ENCODE assay signal across 8 cellular contexts in the genomic region with DNA sequence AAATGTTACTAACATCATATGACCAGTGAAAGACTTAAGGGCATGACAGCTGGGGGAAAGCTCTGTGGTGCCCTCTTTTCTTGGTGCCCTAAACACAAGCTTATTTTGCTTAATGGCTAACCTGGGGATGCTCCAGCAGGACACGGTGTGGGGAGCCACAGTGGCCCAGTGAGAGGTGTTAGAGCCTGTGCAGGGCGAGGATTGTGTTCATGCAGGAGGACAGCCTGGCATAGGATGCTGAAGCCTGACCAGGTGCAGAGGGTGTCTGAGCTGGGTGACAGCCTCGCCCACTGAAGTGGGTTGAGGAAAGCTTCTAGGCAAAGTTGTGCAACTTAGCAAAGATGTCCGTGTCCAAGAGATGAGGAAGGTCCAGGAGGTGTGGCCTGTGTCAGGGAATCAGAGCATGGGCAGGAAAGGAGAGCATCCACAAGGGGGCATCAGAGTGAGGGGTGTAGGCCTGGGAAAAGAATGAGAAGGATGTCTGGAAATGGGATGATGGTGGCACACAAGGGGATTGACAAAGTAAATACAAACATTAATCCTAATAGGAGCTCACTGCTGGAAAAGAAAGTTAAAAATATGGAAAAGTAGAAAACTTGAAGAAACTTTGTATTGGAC. TPM values are rescaled to one million over a fixed set of nuclear protein-coding genes. Genes with fewer than 3 reads are reported as not detected.
DNase-seq lines count a peak whose midpoint lies in the region; ATAC-seq and TF ChIP-seq lines count a peak whose summit lies in the region.

No MANE protein-coding gene starts in this region.

- no peaks in the 10 kb centered on the region for H3K27me3 Mint-ChIP-seq in WTC11 (ENCODE audit: low read depth)
- no peaks in the 10 kb centered on the region for H3K27me3 Mint-ChIP-seq in endodermal cell (ENCODE audit: insufficient read depth)
- H3K27me3 Mint-ChIP-seq in neural progenitor cell (ENCODE audit: insufficient read depth, low read depth): peaks cover 6% of the 10 kb centered on the region

- H3K9me3 Mint-ChIP-seq in WTC11 (peaks cover 4% of the 10 kb centered on the region; the same call in 1 of the 2 replicates), endodermal cell (no peaks in the 10 kb centered on the region), neural progenitor cell (no peaks in the 10 kb centered on the region)

- peak; percentile 18 to 34 for DNase-seq in NCI-H524 (lab: John Stamatoyannopoulos, UW)
- DNase-seq in NCI-H524 treated with DMSO at 0.1 percent for 48 hours (lab: John Stamatoyannopoulos, UW): no peak
- DNase-seq in LNCaP clone FGC (ENCODE audit: low read depth): peak; percentile 27
- DNase-seq in WTC11 (ENCODE audit: low spot score): peak; percentile 78
- DNase-seq in endodermal cell: peak; percentile 91
- DNase-seq in neural progenitor cell (ENCODE audit: low spot score): peak; percentile 54
- no peak for DNase-seq in ureter (ENCODE audit: low spot score)

- H3K27ac Mint-ChIP-seq in WTC11: no peak overlapping the region
- no peak overlapping the region for H3K27ac Mint-ChIP-seq in endodermal cell
- no peak overlapping the region for H3K27ac Mint-ChIP-seq in neural progenitor cell

- 72 to 76% methylated on average over 3 to 4 of the region's 4 CpGs for WGBS in endodermal cell (ENCODE audit: insufficient coverage in 1 of 2, insufficient read length in 1 of 2), 2 experiments

- no peaks in the 10 kb centered on the region for H3K36me3 Mint-ChIP-seq in WTC11
- H3K36me3 Mint-ChIP-seq in endodermal cell (ENCODE audit: low read depth): no peaks in the 10 kb centered on the region
- no peaks in the 10 kb centered on the region for H3K36me3 Mint-ChIP-seq in neural progenitor cell

- no peaks in the 10 kb centered on the region for H4K20me1 ChIP-seq in neural progenitor cell (ENCODE audit: low read depth)

- peak; percentile 96 for ATAC-seq in WTC11
- ATAC-seq in HG03175 (IDR thresholded peaks at IDR 0.05; ENCODE audit: unreplicated experiment): no peak

- H3K9me3 ChIP-seq in endodermal cell (ENCODE audit: control insufficient read depth, low read length) (no peaks in the 10 kb centered on the region), neural progenitor cell (ENCODE audit: low read depth) (no peaks in the 10 kb centered on the region)

- H3K4me1 ChIP-seq in endodermal cell (ENCODE audit: control insufficient read depth, insufficient read depth, low read length): no peaks in the 10 kb centered on the region
- H3K4me1 ChIP-seq in neural progenitor cell: no peaks in the 10 kb centered on the region

- H3K36me3 ChIP-seq in endodermal cell (ENCODE audit: control insufficient read depth, insufficient read depth, low read length): no peaks in the 10 kb centered on the region
- no peaks in the 10 kb centered on the region for H3K36me3 ChIP-seq in neural progenitor cell

- H3K9ac ChIP-seq in endodermal cell (ENCODE audit: extremely low read depth, low read length, poor library complexity, severe bottlenecking) (no peak overlapping the region), neural progenitor cell (no peak overlapping the region)

- H3F3A ChIP-seq in neural progenitor cell (ENCODE audit: low read depth): no peaks in the 10 kb centered on the region

- H3K79me2 ChIP-seq in neural progenitor cell (ENCODE audit: low read depth): no peaks in the 10 kb centered on the region

- no peaks in the 10 kb centered on the region for H3K27me3 ChIP-seq in endodermal cell (ENCODE audit: control insufficient read depth, insufficient read depth, low read length, poor library complexity, severe bottlenecking)
- H3K27me3 ChIP-seq in neural progenitor cell: no peaks in the 10 kb centered on the region

- H3K27ac ChIP-seq in endodermal cell (ENCODE audit: low read depth, low read length) (no peak overlapping the region), neural progenitor cell (no peak overlapping the region)

- TF ChIP-seq CTCF in LNCaP clone FGC (IDR thresholded peaks at IDR 0.05; ENCODE audit: control insufficient read depth, extremely low read depth, insufficient read depth) (peak; percentile 54), WTC11 (IDR thresholded peaks at IDR 0.05) (peak; percentile 56; the same call in 1 of the 2 replicates), endodermal cell (conservative IDR thresholded peaks at IDR 0.05) (peak; percentile 78), neural progenitor cell (IDR thresholded peaks at IDR 0.05) (peak; percentile 46)

- H3K4me1 Mint-ChIP-seq in WTC11: no peaks in the 10 kb centered on the region
- H3K4me1 Mint-ChIP-seq in endodermal cell: no peaks in the 10 kb centered on the region
- H3K4me1 Mint-ChIP-seq in neural progenitor cell: no peaks in the 10 kb centered on the region

- H2AFZ ChIP-seq in neural progenitor cell (replicated peaks): no peak overlapping the region

- no peak overlapping the region for H3K4me3 Mint-ChIP-seq in WTC11
- H3K4me3 Mint-ChIP-seq in endodermal cell: no peak overlapping the region
- no peak overlapping the region for H3K4me3 Mint-ChIP-seq in neural progenitor cell

- H3K4me3 ChIP-seq in LNCaP clone FGC (ENCODE audit: low read depth, low read length) (no peak overlapping the region), endodermal cell (ENCODE audit: low read length) (no peak overlapping the region), neural progenitor cell (no peak overlapping the region)

- POLR2A ChIA-PET in WTC11 (lab: Charles Lee): no interaction called here

- no peak overlapping the region for H3K4me2 ChIP-seq in neural progenitor cell

- CTCF ChIA-PET in WTC11 (lab: Charles Lee): interaction anchor here (0.6 to 3.0 kb wide), 6 partner anchors 16 to 229 kb away, joined by 3 to 16 read pairs (median 3); a partner anchor contains a TSS

TF ChIP-seq in WTC11, 78 proteins besides CTCF, POLR2A, EP300 and RAD21:
- TF ChIP-seq, protein P1, sequence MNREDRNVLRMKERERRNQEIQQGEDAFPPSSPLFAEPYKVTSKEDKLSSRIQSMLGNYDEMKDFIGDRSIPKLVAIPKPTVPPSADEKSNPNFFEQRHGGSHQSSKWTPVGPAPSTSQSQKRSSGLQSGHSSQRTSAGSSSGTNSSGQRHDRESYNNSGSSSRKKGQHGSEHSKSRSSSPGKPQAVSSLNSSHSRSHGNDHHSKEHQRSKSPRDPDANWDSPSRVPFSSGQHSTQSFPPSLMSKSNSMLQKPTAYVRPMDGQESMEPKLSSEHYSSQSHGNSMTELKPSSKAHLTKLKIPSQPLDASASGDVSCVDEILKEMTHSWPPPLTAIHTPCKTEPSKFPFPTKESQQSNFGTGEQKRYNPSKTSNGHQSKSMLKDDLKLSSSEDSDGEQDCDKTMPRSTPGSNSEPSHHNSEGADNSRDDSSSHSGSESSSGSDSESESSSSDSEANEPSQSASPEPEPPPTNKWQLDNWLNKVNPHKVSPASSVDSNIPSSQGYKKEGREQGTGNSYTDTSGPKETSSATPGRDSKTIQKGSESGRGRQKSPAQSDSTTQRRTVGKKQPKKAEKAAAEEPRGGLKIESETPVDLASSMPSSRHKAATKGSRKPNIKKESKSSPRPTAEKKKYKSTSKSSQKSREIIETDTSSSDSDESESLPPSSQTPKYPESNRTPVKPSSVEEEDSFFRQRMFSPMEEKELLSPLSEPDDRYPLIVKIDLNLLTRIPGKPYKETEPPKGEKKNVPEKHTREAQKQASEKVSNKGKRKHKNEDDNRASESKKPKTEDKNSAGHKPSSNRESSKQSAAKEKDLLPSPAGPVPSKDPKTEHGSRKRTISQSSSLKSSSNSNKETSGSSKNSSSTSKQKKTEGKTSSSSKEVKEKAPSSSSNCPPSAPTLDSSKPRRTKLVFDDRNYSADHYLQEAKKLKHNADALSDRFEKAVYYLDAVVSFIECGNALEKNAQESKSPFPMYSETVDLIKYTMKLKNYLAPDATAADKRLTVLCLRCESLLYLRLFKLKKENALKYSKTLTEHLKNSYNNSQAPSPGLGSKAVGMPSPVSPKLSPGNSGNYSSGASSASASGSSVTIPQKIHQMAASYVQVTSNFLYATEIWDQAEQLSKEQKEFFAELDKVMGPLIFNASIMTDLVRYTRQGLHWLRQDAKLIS (CRISPR knock-in tag; IDR thresholded peaks at IDR 0.05; ENCODE audit: borderline replicate concordance): no peak
- TF ChIP-seq, protein P2, sequence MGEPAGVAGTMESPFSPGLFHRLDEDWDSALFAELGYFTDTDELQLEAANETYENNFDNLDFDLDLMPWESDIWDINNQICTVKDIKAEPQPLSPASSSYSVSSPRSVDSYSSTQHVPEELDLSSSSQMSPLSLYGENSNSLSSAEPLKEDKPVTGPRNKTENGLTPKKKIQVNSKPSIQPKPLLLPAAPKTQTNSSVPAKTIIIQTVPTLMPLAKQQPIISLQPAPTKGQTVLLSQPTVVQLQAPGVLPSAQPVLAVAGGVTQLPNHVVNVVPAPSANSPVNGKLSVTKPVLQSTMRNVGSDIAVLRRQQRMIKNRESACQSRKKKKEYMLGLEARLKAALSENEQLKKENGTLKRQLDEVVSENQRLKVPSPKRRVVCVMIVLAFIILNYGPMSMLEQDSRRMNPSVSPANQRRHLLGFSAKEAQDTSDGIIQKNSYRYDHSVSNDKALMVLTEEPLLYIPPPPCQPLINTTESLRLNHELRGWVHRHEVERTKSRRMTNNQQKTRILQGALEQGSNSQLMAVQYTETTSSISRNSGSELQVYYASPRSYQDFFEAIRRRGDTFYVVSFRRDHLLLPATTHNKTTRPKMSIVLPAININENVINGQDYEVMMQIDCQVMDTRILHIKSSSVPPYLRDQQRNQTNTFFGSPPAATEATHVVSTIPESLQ (CRISPR knock-in tag; IDR thresholded peaks at IDR 0.05): no peak

RNA-seq across cellular contexts. Expression of gene SLC17A4, which starts 33.9 kb away (rescaled TPM):
- total RNA-seq in WTC11 (2021) (0.05 to 0.07 TPM in 2 of 3 replicates, not detected in the other), endodermal cell (not detected), neural progenitor cell (ENCODE audit: low replicate concordance) (not detected in 2 replicates), ureter (not detected)
- not detected for polyA plus RNA-seq in endodermal cell (2013, experiment 1 of 2)
- not detected for polyA plus RNA-seq in endodermal cell (2013, experiment 2 of 2)

RNA-seq across cellular contexts. Expression of gene SLC17A1, which starts 43.4 kb away (rescaled TPM):
- total RNA-seq in WTC11 (2021): not detected in 3 replicates
- not detected for total RNA-seq in endodermal cell
- polyA plus RNA-seq in endodermal cell (2013, experiment 1 of 2): not detected
- polyA plus RNA-seq in endodermal cell (2013, experiment 2 of 2): not detected
- not detected in 2 replicates for total RNA-seq in neural progenitor cell (ENCODE audit: low replicate concordance)
- not detected for total RNA-seq in ureter

Comparison
In these comparisons a context has a peak if more than half of its experiments do, and no peak if none do; other contexts are left out.
1. DNase-seq: peak in NCI-H524 (2 of 2), LNCaP clone FGC (single experiment), WTC11 (single experiment), endodermal cell (single experiment) and neural progenitor cell (single experiment); none in NCI-H524 treated with DMSO at 0.1 percent for 48 hours (single experiment) and ureter (single experiment).
2. Peak in every context shown above with its lines, with median percentiles within 50 percentile points of each other: CTCF ChIP-seq.